In the genomic region with DNA sequence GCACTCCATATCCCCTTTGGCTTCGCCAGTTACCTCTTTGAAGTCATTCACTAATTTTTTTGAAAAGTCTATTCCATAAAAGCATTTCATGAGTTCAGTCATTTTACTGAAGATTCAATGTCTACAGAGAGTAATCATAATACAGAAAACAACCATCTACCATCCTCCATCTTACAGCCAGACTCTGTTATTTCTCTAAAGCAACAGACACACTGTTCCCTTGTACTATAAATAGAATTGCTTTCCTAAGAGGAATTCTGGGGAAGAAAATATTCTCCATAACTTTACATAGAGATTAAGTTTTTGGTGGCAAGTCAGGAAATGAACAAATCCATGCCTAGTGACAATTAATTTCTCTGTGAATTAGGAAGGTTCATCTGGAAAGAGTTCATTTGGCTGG, we compare ENCODE assay signal across 25 cellular contexts. TPM values are rescaled to one million over a fixed set of nuclear protein-coding genes. Genes with fewer than 3 reads are reported as not detected.
DNase-seq lines count a peak whose midpoint lies in the region; ATAC-seq and TF ChIP-seq lines count a peak whose summit lies in the region.
"Had no signal": no experiment of that assay in that cellular context is flagged by ENCODE, and none has a peak within 500 bp of the region (broad histone marks: within the 10 kb centered on the region; RNA-seq: fewer than 3 reads in every experiment).

No MANE protein-coding gene starts in this region.

- H3K4me3 ChIP-seq in smooth muscle cell (no peak overlapping the region), upper lobe of left lung (no peak overlapping the region)
- H3K4me3 ChIP-seq: BLaER1, GM12878, GM23248, HAP-1 had no signal

- no peaks in the 10 kb centered on the region for H3K36me3 Mint-ChIP-seq in brain
- no peaks in the 10 kb centered on the region for H3K36me3 Mint-ChIP-seq in nephron (ENCODE audit: low read depth)
- H3K36me3 Mint-ChIP-seq in activated naive CD4-positive, alpha-beta T cell treated with anti-CD3 and anti-CD28 coated beads, Interleukin-2, amount 50 U/mL, for 72 hours: no peaks in the 10 kb centered on the region

- TF ChIP-seq EP300 in upper lobe of left lung (IDR thresholded peaks at IDR 0.05): no peak

- H3K4me1 Mint-ChIP-seq in brain: peaks cover 8% of the 10 kb centered on the region
- peaks cover 6% of the 10 kb centered on the region for H3K4me1 Mint-ChIP-seq in nephron

- ATAC-seq in Right ventricle myocardium superior (ENCODE audit: poor library complexity) (peak; percentile 34), left ventricle myocardium superior (no peak), upper lobe of left lung (ENCODE audit: low FRiP score in 2 of 2) (no peak), GM19328 (IDR thresholded peaks at IDR 0.05; ENCODE audit: unreplicated experiment) (no peak)
- ATAC-seq in activated naive CD4-positive, alpha-beta T cell treated with anti-CD3 and anti-CD28 coated beads, Interleukin-2, amount 50 U/mL, for 72 hours: no peak
- ATAC-seq: GM12878 had no signal

- H3K9me3 ChIP-seq in smooth muscle cell (replicated peaks; ENCODE audit: low read depth) (no peaks in the 10 kb centered on the region), upper lobe of left lung (no peaks in the 10 kb centered on the region)
- H3K9me3 ChIP-seq: HAP-1 had no signal

- H3K27ac ChIP-seq in smooth muscle cell (ENCODE audit: low read depth) (no peak overlapping the region), upper lobe of left lung (no peak overlapping the region)
- H3K27ac ChIP-seq: 22Rv1, BLaER1, GM23248 had no signal

- H3K36me3 ChIP-seq in smooth muscle cell (ENCODE audit: low read depth) (no peaks in the 10 kb centered on the region), upper lobe of left lung (no peaks in the 10 kb centered on the region)
- H3K36me3 ChIP-seq: BLaER1, HAP-1 had no signal

- H3K27me3 ChIP-seq in smooth muscle cell (ENCODE audit: low read depth): no peaks in the 10 kb centered on the region
- no peaks in the 10 kb centered on the region for H3K27me3 ChIP-seq in upper lobe of left lung
- H3K27me3 ChIP-seq: BLaER1 had no signal

- peak overlapping the region; percentile 51 for H2AFZ ChIP-seq in smooth muscle cell (ENCODE audit: low read depth)
- H2AFZ ChIP-seq: GM23248 had no signal

- no peak for DNase-seq in Right ventricle myocardium superior
- DNase-seq in left ventricle myocardium superior: no peak
- DNase-seq in smooth muscle cell (lab: John Stamatoyannopoulos, UW; ENCODE audit: unreplicated experiment): no peak
- DNase-seq in upper lobe of left lung: no peak
- DNase-seq in activated naive CD4-positive, alpha-beta T cell treated with anti-CD3 and anti-CD28 coated beads, Interleukin-2, amount 50 U/mL, for 72 hours (ENCODE audit: low spot score in 2 of 2): no peak
- DNase-seq: ACHN; CD4-positive, alpha-beta T cell; COR-L47; DMS 273 treated with DMSO at 0.1 percent for 48 hours; DMS79 treated with DMSO at 0.1 percent for 48 hours; GM23248; Kasumi-1; NCI-H1694; NCI-H2081; NCI-H2171 treated with DMSO at 0.1 percent for 48 hours; NCI-H526 had no signal

- H4K20me1 ChIP-seq in smooth muscle cell (ENCODE audit: low read depth): no peaks in the 10 kb centered on the region
- H4K20me1 ChIP-seq: BLaER1 had no signal

- H3K4me3 Mint-ChIP-seq in brain (peak overlapping the region in 2 of 5 experiments; percentile 64 to 79), nephron (no peak overlapping the region)
- H3K4me3 Mint-ChIP-seq: CD4-positive, alpha-beta T cell had no signal

- TF ChIP-seq CTCF in brain (conservative IDR thresholded peaks at IDR 0.05) (no peak), nephron (IDR thresholded peaks at IDR 0.05; ENCODE audit: unreplicated experiment in 3 of 3) (no peak), smooth muscle cell (IDR thresholded peaks at IDR 0.05; ENCODE audit: borderline replicate concordance, insufficient read depth, poor library complexity, severe bottlenecking) (no peak), upper lobe of left lung (IDR thresholded peaks at IDR 0.05) (no peak)

- intact Hi-C loops in Right ventricle myocardium superior (cut with DNase I): no loop called here
- intact Hi-C loops in left ventricle myocardium superior (cut with micrococcal nuclease): no loop called here

- H3K4me1 ChIP-seq in smooth muscle cell (ENCODE audit: low read depth) (no peaks in the 10 kb centered on the region), upper lobe of left lung (no peaks in the 10 kb centered on the region)
- H3K4me1 ChIP-seq: HAP-1 had no signal

- 72% methylated on average over 1 of the region's 1 CpG for WGBS in smooth muscle cell (ENCODE audit: low lambda C conversion rate)
- 68 to 90% methylated on average over 1 of the region's 1 CpG for WGBS in upper lobe of left lung, 2 donors

- TF ChIP-seq POLR2A in upper lobe of left lung (IDR thresholded peaks at IDR 0.05): no peak

- H3K4me2 ChIP-seq in smooth muscle cell: no peak overlapping the region
- H3K4me2 ChIP-seq: BLaER1 had no signal

- no peaks in the 10 kb centered on the region for H3F3A ChIP-seq in smooth muscle cell (ENCODE audit: low read depth)

- no peak overlapping the region for H3K9ac ChIP-seq in smooth muscle cell (ENCODE audit: low read depth)
- H3K9ac ChIP-seq: BLaER1, GM23248 had no signal

- H3K9me3 Mint-ChIP-seq in brain: peaks cover 0 to 9% (median 0%) of the 10 kb centered on the region in 5 experiments
- peaks cover 16% of the 10 kb centered on the region for H3K9me3 Mint-ChIP-seq in nephron
- H3K9me3 Mint-ChIP-seq in activated naive CD4-positive, alpha-beta T cell treated with anti-CD3 and anti-CD28 coated beads, Interleukin-2, amount 50 U/mL, for 72 hours: peaks cover 4 to 7% of the 10 kb centered on the region in 2 donors

- H3K27me3 Mint-ChIP-seq in brain (peaks cover 3% of the 10 kb centered on the region), nephron (ENCODE audit: low read depth) (no peaks in the 10 kb centered on the region)
- H3K27me3 Mint-ChIP-seq: CD4-positive, alpha-beta T cell had no signal

- H3K79me2 ChIP-seq in smooth muscle cell (ENCODE audit: low read depth): no peaks in the 10 kb centered on the region

- peak overlapping the region in 3 of 5 experiments; percentile 13 to 95 (median 94) for H3K27ac Mint-ChIP-seq in brain
- H3K27ac Mint-ChIP-seq in nephron: peak overlapping the region; percentile 39 to 67 (median 65)
- no peak overlapping the region for H3K27ac Mint-ChIP-seq in activated naive CD4-positive, alpha-beta T cell treated with anti-CD3 and anti-CD28 coated beads, Interleukin-2, amount 50 U/mL, for 72 hours
- H3K27ac Mint-ChIP-seq: CD4-positive, alpha-beta T cell had no signal

RNA-seq across cellular contexts. Expression of a gene that starts 37.0 kb away (rescaled TPM):
- total RNA-seq in Right ventricle myocardium superior (9.0 TPM), left ventricle myocardium superior (8.7 TPM), smooth muscle cell (0.13 and 0.36 TPM in 2 replicates), upper lobe of left lung (1 to 10 TPM in 5 of 6 donors, under 1 TPM in 1; under 0.01 to 5.7 (median 1.8) TPM)
- polyA plus RNA-seq in brain (ENCODE audit: insufficient read depth, low read depth, low replicate concordance) (1.1 TPM), smooth muscle cell (not detected in 2 replicates)
- total RNA-seq in activated naive CD4-positive, alpha-beta T cell treated with anti-CD3 and anti-CD28 coated beads, Interleukin-2, amount 50 U/mL, for 72 hours: under 1 TPM in 1 of 2 donors, not detected in 1; 0.04 TPM
- total RNA-seq: GM12878, GM23248 had no signal
- polyA plus RNA-seq: GM12878, GM23248 had no signal

RNA-seq across cellular contexts. Expression of a gene that starts 57.3 kb away (rescaled TPM):
- total RNA-seq in Right ventricle myocardium superior: 28.8 TPM
- 20.4 TPM for total RNA-seq in left ventricle myocardium superior
- polyA plus RNA-seq in brain (ENCODE audit: insufficient read depth, low read depth, low replicate concordance): 2.3 TPM
- total RNA-seq in smooth muscle cell: 0.09 TPM in 1 of 2 replicates, not detected in the other
- polyA plus RNA-seq in smooth muscle cell: not detected in 2 replicates
- total RNA-seq in upper lobe of left lung: 100 to 1,000 TPM in 2 of 6 donors, 10 to 100 TPM in 4; 12.1 to 254 (median 45.5) TPM
- under 1 TPM in 1 of 2 donors, not detected in 1; 0.06 TPM for total RNA-seq in activated naive CD4-positive, alpha-beta T cell treated with anti-CD3 and anti-CD28 coated beads, Interleukin-2, amount 50 U/mL, for 72 hours
- total RNA-seq: GM23248, MCF 10A, RPMI7951 had no signal
- polyA plus RNA-seq: GM23248 had no signal

Comparison
In these comparisons a context has a peak if more than half of its experiments do, and no peak if none do; other contexts are left out.
1. H3K27ac Mint-ChIP-seq: peak in brain (3 of 5) and nephron (3 of 3); none in activated naive CD4-positive, alpha-beta T cell treated with anti-CD3 and anti-CD28 coated beads, Interleukin-2, amount 50 U/mL, for 72 hours (0 of 2).
2. RNA of a gene that starts 57.3 kb away (total RNA-seq): 12.1 to 254 TPM in upper lobe of left lung, 28.8 TPM in Right ventricle myocardium superior (single experiment) and 20.4 TPM in left ventricle myocardium superior (single experiment); 0.06 TPM in activated naive CD4-positive, alpha-beta T cell treated with anti-CD3 and anti-CD28 coated beads, Interleukin-2, amount 50 U/mL, for 72 hours and 0.09 TPM in smooth muscle cell; every median in the first group is over 10 times any median in the second.